ENCODE assay signal across 13 cellular contexts in the genomic region with DNA sequence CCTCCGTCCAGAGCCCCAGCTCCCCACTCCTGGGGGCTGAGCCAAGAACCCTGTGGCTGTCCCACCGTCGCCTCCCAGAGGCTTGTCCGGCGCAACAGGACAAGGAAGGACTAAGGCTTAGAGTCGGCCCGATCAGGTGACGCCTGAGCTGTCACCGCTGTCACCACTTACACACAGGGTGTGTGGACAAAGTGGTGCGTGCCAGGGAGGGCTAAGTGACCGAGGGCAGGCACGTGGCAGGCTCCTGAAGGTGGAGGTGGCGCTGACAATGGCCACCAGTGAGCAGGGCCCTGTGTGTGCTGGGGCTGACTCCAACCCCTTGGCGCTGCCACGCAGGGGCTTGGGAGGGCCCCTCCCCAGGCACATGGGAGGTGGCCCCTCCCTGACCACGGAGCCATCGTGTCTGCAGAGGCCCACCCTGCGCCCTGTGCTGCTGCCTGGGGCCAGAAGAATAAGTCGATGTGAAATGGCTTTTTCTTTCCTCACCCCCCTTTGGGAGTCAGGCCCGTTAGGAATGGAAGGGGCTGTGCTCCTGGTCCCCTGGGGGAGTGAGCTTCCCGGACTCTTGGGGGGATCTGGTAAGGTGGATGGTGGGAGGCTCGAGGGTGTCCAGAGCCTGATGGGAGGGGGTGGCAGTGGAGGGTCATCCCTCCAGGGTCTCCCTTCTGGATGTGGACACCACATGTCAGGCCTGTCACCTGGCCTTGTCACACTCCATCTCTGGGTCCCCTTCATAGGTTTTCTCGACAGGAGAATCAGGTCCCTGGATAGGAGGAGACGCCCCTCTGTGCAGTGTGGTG. TPM values are rescaled to one million over a fixed set of nuclear protein-coding genes. Genes with fewer than 3 reads are reported as not detected.
DNase-seq lines count a peak whose midpoint lies in the region; ATAC-seq and TF ChIP-seq lines count a peak whose summit lies in the region.
"Had no signal": no experiment of that assay in that cellular context is flagged by ENCODE, and none has a peak within 500 bp of the region (broad histone marks: within the 10 kb centered on the region; RNA-seq: fewer than 3 reads in every experiment).

No MANE protein-coding gene starts in this region.

- TF ChIP-seq CTCF in BE2C (IDR thresholded peaks at IDR 0.05; ENCODE audit: low read depth, low read length): peak; percentile 37
- no peak for TF ChIP-seq CTCF in CD8-positive, alpha-beta T cell (IDR thresholded peaks at IDR 0.05)

- peaks cover 14% of the 10 kb centered on the region for H3K4me1 ChIP-seq in BE2C
- peaks cover 10% of the 10 kb centered on the region for H3K4me1 ChIP-seq in CD8-positive, alpha-beta T cell (ENCODE audit: insufficient read depth, low read length)

- H3K4me3 ChIP-seq in BE2C (ENCODE audit: low read depth, low read length): no peak overlapping the region
- H3K4me3 ChIP-seq in CD8-positive, alpha-beta T cell (ENCODE audit: low read depth, low read length): no peak overlapping the region
- H3K4me3 ChIP-seq: Peyer's patch, psoas muscle had no signal

- H3K9me3 ChIP-seq in BE2C: no peaks in the 10 kb centered on the region
- H3K9me3 ChIP-seq in CD8-positive, alpha-beta T cell (ENCODE audit: low read length): no peaks in the 10 kb centered on the region
- H3K9me3 ChIP-seq: Peyer's patch, psoas muscle had no signal

- H3K27me3 ChIP-seq in BE2C: no peaks in the 10 kb centered on the region
- no peaks in the 10 kb centered on the region for H3K27me3 ChIP-seq in CD8-positive, alpha-beta T cell (ENCODE audit: insufficient read depth, low read length)
- H3K27me3 ChIP-seq: Peyer's patch had no signal

- ATAC-seq in HG02852 (IDR thresholded peaks at IDR 0.05; ENCODE audit: unreplicated experiment): no peak
- ATAC-seq in CD8-positive, alpha-beta T cell: no peak

- POLR2A ChIA-PET in CD8-positive, alpha-beta T cell (lab: Charles Lee): no interaction called here

- H3K27ac ChIP-seq in CD8-positive, alpha-beta T cell (ENCODE audit: low read depth, low read length): no peak overlapping the region
- H3K27ac ChIP-seq: psoas muscle had no signal

- H3K4me3 Mint-ChIP-seq in CD8-positive, alpha-beta T cell: no peak overlapping the region
- H3K4me3 Mint-ChIP-seq: B cell had no signal

- peaks cover 4% of the 10 kb centered on the region for H3K4me1 Mint-ChIP-seq in CD8-positive, alpha-beta T cell (ENCODE audit: low read depth)

- H3K27me3 Mint-ChIP-seq in CD8-positive, alpha-beta T cell (ENCODE audit: low read depth): no peaks in the 10 kb centered on the region

- no peak overlapping the region for H3K27ac Mint-ChIP-seq in CD8-positive, alpha-beta T cell
- H3K27ac Mint-ChIP-seq: B cell had no signal

- H3K36me3 ChIP-seq in BE2C: no peaks in the 10 kb centered on the region
- no peaks in the 10 kb centered on the region for H3K36me3 ChIP-seq in CD8-positive, alpha-beta T cell (ENCODE audit: insufficient read depth, low read length)
- H3K36me3 ChIP-seq: Peyer's patch had no signal

- H3K36me3 Mint-ChIP-seq in CD8-positive, alpha-beta T cell: no peaks in the 10 kb centered on the region

- H3K9me3 Mint-ChIP-seq in CD8-positive, alpha-beta T cell: no peaks in the 10 kb centered on the region

- intact Hi-C loops in CD8-positive, alpha-beta T cell (cut with DNase I, micrococcal nuclease): no loop called here

- CTCF ChIA-PET in CD8-positive, alpha-beta T cell (lab: Charles Lee): no interaction called here

- no peak for DNase-seq in BE2C
- peak; percentile 42 for DNase-seq in NCI-H69 (lab: John Stamatoyannopoulos, UW)
- peak; percentile 71 for DNase-seq in iPS-NIHi11 (ENCODE audit: low spot score)
- no peak for DNase-seq in effector CD4-positive, alpha-beta T cell
- no peak for DNase-seq in CD8-positive, alpha-beta T cell
- DNase-seq: NCI-H146, Peyer's patch, psoas muscle had no signal

RNA-seq across cellular contexts. Expression of a gene that starts 2.6 kb away (rescaled TPM):
- 131 TPM for polyA plus RNA-seq in BE2C (2012; ENCODE audit: insufficient read depth, insufficient read length, low read depth)
- 1 to 10 TPM; 5.4 to 6.6 TPM for total RNA-seq in CD8-positive, alpha-beta T cell

RNA-seq across cellular contexts. Expression of a gene that starts 20.8 kb away (rescaled TPM):
- not detected for polyA plus RNA-seq in BE2C (2012; ENCODE audit: insufficient read depth, insufficient read length, low read depth)
- total RNA-seq in CD8-positive, alpha-beta T cell: under 1 TPM; 0.03 to 0.11 TPM
- total RNA-seq: dermis microvascular lymphatic vessel endothelial cell, mesenteric fat pad, psoas muscle, subcutaneous adipose tissue had no signal
- polyA plus RNA-seq: psoas muscle had no signal

RNA-seq across cellular contexts. Expression of a gene that starts 38.8 kb away (rescaled TPM):
- 95.7 TPM for polyA plus RNA-seq in BE2C (2012; ENCODE audit: insufficient read depth, insufficient read length, low read depth)
- total RNA-seq in CD8-positive, alpha-beta T cell: 10 to 100 TPM; 21.0 to 22.1 TPM

RNA-seq across cellular contexts. Expression of a gene that starts 48.8 kb away (rescaled TPM):
- 47.9 TPM for polyA plus RNA-seq in BE2C (2012; ENCODE audit: insufficient read depth, insufficient read length, low read depth)
- total RNA-seq in CD8-positive, alpha-beta T cell: under 1 TPM; 0.14 to 0.31 TPM

Comparison
In these comparisons a context has a peak if more than half of its experiments do, and no peak if none do; other contexts are left out.
1. DNase-seq: peak in NCI-H69 (single experiment) and iPS-NIHi11 (single experiment); none in BE2C (single experiment), effector CD4-positive, alpha-beta T cell (single experiment) and CD8-positive, alpha-beta T cell (0 of 7).